In genomic region chr17:45135192-45135977, GRCh38 we compare ENCODE assay signal across 1 cellular context.
TF ChIP-seq lines count a peak whose summit lies in the region.

Gene ACBD4, plus strand, starts transcription at chr17:45135687. Its CDS starts 458 bp downstream, at chr17:45136145.

TF ChIP-seq in HepG2, 621 proteins besides CTCF, POLR2A, EP300 and RAD21 (continued from another document and continues in another):
- TF ChIP-seq, protein P1, sequence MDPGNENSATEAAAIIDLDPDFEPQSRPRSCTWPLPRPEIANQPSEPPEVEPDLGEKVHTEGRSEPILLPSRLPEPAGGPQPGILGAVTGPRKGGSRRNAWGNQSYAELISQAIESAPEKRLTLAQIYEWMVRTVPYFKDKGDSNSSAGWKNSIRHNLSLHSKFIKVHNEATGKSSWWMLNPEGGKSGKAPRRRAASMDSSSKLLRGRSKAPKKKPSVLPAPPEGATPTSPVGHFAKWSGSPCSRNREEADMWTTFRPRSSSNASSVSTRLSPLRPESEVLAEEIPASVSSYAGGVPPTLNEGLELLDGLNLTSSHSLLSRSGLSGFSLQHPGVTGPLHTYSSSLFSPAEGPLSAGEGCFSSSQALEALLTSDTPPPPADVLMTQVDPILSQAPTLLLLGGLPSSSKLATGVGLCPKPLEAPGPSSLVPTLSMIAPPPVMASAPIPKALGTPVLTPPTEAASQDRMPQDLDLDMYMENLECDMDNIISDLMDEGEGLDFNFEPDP (CRISPR knock-in tag; conservative IDR thresholded peaks at IDR 0.05): no peak
- peak; percentile 87 for TF ChIP-seq ATF7-NPFF (CRISPR knock-in tag; IDR thresholded peaks at IDR 0.05; ENCODE audit: low read depth)
- TF ChIP-seq JUN (CRISPR knock-in tag; IDR thresholded peaks at IDR 0.05): 0 out of 2 replicates have a peak, but pooled peaks have one; percentile 50
- TF ChIP-seq ZNF784 (CRISPR knock-in tag; IDR thresholded peaks at IDR 0.05; ENCODE audit: borderline replicate concordance): peak; percentile 94
- peak; percentile 63; the same call in 1 of the 2 replicates for TF ChIP-seq BCL6 (CRISPR knock-in tag; IDR thresholded peaks at IDR 0.05)
- TF ChIP-seq ELK4 (CRISPR knock-in tag; IDR thresholded peaks at IDR 0.05; ENCODE audit: borderline replicate concordance): no peak
- TF ChIP-seq MAF1 (CRISPR knock-in tag; IDR thresholded peaks at IDR 0.05; ENCODE audit: borderline replicate concordance): 0 out of 2 replicates have a peak, but pooled peaks have one; percentile 65
- no peak for TF ChIP-seq ZNF549 (CRISPR knock-in tag; IDR thresholded peaks at IDR 0.05)
- no peak for TF ChIP-seq HOXA7 (CRISPR knock-in tag; IDR thresholded peaks at IDR 0.05)
- TF ChIP-seq, protein P2, sequence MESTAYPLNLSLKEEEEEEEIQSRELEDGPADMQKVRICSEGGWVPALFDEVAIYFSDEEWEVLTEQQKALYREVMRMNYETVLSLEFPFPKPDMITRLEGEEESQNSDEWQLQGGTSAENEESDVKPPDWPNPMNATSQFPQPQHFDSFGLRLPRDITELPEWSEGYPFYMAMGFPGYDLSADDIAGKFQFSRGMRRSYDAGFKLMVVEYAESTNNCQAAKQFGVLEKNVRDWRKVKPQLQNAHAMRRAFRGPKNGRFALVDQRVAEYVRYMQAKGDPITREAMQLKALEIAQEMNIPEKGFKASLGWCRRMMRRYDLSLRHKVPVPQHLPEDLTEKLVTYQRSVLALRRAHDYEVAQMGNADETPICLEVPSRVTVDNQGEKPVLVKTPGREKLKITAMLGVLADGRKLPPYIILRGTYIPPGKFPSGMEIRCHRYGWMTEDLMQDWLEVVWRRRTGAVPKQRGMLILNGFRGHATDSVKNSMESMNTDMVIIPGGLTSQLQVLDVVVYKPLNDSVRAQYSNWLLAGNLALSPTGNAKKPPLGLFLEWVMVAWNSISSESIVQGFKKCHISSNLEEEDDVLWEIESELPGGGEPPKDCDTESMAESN (CRISPR knock-in tag; conservative IDR thresholded peaks at IDR 0.05): peak; percentile 72; the same call in 1 of the 2 replicates
- no peak for TF ChIP-seq ZNF7 (CRISPR knock-in tag; IDR thresholded peaks at IDR 0.05)
- TF ChIP-seq ZNF530 (CRISPR knock-in tag; IDR thresholded peaks at IDR 0.05; ENCODE audit: low read depth): peak; percentile 65; the same call in 1 of the 2 replicates
- TF ChIP-seq, protein P3, sequence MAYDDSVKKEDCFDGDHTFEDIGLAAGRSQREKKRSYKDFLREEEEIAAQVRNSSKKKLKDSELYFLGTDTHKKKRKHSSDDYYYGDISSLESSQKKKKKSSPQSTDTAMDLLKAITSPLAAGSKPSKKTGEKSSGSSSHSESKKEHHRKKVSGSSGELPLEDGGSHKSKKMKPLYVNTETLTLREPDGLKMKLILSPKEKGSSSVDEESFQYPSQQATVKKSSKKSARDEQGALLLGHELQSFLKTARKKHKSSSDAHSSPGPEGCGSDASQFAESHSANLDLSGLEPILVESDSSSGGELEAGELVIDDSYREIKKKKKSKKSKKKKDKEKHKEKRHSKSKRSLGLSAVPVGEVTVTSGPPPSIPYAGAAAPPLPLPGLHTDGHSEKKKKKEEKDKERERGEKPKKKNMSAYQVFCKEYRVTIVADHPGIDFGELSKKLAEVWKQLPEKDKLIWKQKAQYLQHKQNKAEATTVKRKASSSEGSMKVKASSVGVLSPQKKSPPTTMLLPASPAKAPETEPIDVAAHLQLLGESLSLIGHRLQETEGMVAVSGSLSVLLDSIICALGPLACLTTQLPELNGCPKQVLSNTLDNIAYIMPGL (CRISPR knock-in tag; IDR thresholded peaks at IDR 0.05; ENCODE audit: borderline replicate concordance in 1 of 2, low read depth in 1 of 2): peak; percentile 100
- peak; percentile 84 for TF ChIP-seq TRAFD1 (CRISPR knock-in tag; IDR thresholded peaks at IDR 0.05; ENCODE audit: borderline replicate concordance)
- peak; percentile 52; the same call in 1 of the 2 replicates for TF ChIP-seq ZNF879 (CRISPR knock-in tag; IDR thresholded peaks at IDR 0.05)
- TF ChIP-seq, protein P4, sequence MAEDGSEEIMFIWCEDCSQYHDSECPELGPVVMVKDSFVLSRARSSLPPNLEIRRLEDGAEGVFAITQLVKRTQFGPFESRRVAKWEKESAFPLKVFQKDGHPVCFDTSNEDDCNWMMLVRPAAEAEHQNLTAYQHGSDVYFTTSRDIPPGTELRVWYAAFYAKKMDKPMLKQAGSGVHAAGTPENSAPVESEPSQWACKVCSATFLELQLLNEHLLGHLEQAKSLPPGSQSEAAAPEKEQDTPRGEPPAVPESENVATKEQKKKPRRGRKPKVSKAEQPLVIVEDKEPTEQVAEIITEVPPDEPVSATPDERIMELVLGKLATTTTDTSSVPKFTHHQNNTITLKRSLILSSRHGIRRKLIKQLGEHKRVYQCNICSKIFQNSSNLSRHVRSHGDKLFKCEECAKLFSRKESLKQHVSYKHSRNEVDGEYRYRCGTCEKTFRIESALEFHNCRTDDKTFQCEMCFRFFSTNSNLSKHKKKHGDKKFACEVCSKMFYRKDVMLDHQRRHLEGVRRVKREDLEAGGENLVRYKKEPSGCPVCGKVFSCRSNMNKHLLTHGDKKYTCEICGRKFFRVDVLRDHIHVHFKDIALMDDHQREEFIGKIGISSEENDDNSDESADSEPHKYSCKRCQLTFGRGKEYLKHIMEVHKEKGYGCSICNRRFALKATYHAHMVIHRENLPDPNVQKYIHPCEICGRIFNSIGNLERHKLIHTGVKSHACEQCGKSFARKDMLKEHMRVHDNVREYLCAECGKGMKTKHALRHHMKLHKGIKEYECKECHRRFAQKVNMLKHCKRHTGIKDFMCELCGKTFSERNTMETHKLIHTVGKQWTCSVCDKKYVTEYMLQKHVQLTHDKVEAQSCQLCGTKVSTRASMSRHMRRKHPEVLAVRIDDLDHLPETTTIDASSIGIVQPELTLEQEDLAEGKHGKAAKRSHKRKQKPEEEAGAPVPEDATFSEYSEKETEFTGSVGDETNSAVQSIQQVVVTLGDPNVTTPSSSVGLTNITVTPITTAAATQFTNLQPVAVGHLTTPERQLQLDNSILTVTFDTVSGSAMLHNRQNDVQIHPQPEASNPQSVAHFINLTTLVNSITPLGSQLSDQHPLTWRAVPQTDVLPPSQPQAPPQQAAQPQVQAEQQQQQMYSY (CRISPR knock-in tag; IDR thresholded peaks at IDR 0.05): peak; percentile 85
- TF ChIP-seq, protein P5, sequence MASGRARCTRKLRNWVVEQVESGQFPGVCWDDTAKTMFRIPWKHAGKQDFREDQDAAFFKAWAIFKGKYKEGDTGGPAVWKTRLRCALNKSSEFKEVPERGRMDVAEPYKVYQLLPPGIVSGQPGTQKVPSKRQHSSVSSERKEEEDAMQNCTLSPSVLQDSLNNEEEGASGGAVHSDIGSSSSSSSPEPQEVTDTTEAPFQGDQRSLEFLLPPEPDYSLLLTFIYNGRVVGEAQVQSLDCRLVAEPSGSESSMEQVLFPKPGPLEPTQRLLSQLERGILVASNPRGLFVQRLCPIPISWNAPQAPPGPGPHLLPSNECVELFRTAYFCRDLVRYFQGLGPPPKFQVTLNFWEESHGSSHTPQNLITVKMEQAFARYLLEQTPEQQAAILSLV (CRISPR knock-in tag; IDR thresholded peaks at IDR 0.05; ENCODE audit: borderline replicate concordance): no peak
- no peak for TF ChIP-seq RBM22 (optimal IDR thresholded peaks at IDR 0.05; ENCODE audit: low read length)
- TF ChIP-seq IKZF1 (IDR thresholded peaks at IDR 0.05): no peak
- TF ChIP-seq RCOR2 (CRISPR knock-in tag; IDR thresholded peaks at IDR 0.05): no peak; the same call in 1 of the 2 replicates
- TF ChIP-seq ZNF234 (CRISPR knock-in tag; conservative IDR thresholded peaks at IDR 0.05): no peak; the same call in 1 of the 2 replicates
- TF ChIP-seq, protein P6, sequence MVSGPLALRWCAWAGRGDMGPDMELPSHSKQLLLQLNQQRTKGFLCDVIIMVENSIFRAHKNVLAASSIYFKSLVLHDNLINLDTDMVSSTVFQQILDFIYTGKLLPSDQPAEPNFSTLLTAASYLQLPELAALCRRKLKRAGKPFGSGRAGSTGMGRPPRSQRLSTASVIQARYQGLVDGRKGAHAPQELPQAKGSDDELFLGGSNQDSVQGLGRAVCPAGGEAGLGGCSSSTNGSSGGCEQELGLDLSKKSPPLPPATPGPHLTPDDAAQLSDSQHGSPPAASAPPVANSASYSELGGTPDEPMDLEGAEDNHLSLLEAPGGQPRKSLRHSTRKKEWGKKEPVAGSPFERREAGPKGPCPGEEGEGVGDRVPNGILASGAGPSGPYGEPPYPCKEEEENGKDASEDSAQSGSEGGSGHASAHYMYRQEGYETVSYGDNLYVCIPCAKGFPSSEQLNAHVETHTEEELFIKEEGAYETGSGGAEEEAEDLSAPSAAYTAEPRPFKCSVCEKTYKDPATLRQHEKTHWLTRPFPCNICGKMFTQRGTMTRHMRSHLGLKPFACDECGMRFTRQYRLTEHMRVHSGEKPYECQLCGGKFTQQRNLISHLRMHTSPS (CRISPR knock-in tag; IDR thresholded peaks at IDR 0.05; ENCODE audit: low read depth): peak; percentile 76
- no peak for TF ChIP-seq ZNF552 (CRISPR knock-in tag; IDR thresholded peaks at IDR 0.05; ENCODE audit: borderline replicate concordance)
- TF ChIP-seq CEBPB (IDR thresholded peaks at IDR 0.05; ENCODE audit: borderline replicate concordance, low read depth, low read length): peak; percentile 93
- TF ChIP-seq ZNF441 (CRISPR knock-in tag; IDR thresholded peaks at IDR 0.05; ENCODE audit: borderline replicate concordance): no peak; the same call in 1 of the 2 replicates
- peak; percentile 81 for TF ChIP-seq FOXO1 (CRISPR knock-in tag; IDR thresholded peaks at IDR 0.05)
- TF ChIP-seq PHF5A (CRISPR knock-in tag; IDR thresholded peaks at IDR 0.05; ENCODE audit: low read depth, unreplicated experiment): peak; percentile 99
- no peak for TF ChIP-seq MBD4 (IDR thresholded peaks at IDR 0.05; ENCODE audit: borderline replicate concordance, low read length)
- peak; percentile 87 for TF ChIP-seq HINFP (CRISPR knock-in tag; IDR thresholded peaks at IDR 0.05; ENCODE audit: low read depth)
- 0 out of 2 replicates have a peak, but pooled peaks have one; percentile 90 for TF ChIP-seq TSC22D2 (CRISPR knock-in tag; IDR thresholded peaks at IDR 0.05; ENCODE audit: borderline replicate concordance)
- TF ChIP-seq ZNF615 (CRISPR knock-in tag; IDR thresholded peaks at IDR 0.05; ENCODE audit: borderline replicate concordance): no peak
- peak; percentile 64; the same call in 1 of the 2 replicates for TF ChIP-seq PPARG (CRISPR knock-in tag; conservative IDR thresholded peaks at IDR 0.05)
- peak; percentile 73 for TF ChIP-seq SP2 (CRISPR knock-in tag; IDR thresholded peaks at IDR 0.05)
- TF ChIP-seq ZNF704 (CRISPR knock-in tag; IDR thresholded peaks at IDR 0.05; ENCODE audit: borderline replicate concordance): no peak; the same call in 1 of the 2 replicates
- TF ChIP-seq GATA4 (IDR thresholded peaks at IDR 0.05; ENCODE audit: borderline replicate concordance, low read depth): peak; percentile 60; the same call in 1 of the 2 replicates
- peak; percentile 79; the same call in 1 of the 2 replicates for TF ChIP-seq ZNF691 (CRISPR knock-in tag; IDR thresholded peaks at IDR 0.05; ENCODE audit: borderline replicate concordance, low read depth)
- no peak for TF ChIP-seq ARNT (IDR thresholded peaks at IDR 0.05)
